Comparison of ENCODE assay signal across 9 cellular contexts in the genomic region with DNA sequence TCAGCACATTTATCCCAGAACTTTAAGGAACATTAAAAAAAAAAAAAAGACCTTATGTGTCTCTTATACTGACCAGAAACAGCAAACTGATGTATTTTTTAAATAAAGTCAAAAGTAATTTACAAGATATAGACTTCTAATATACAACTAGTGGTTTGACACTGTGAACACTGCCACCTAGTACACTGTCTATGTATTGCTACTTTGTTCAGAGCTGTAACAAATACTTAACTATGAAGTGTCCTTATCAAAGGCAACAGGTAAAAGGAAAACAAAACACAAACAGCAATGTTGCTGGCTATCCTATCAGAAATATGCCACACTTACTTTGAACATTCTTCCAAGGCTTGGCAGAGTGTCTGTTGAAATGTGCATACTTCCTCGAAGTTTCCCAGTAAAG.
DNase-seq lines count a peak whose midpoint lies in the region; FAIRE-seq and TF ChIP-seq lines count a peak whose summit lies in the region.
"Had no signal": no experiment of that assay in that cellular context is flagged by ENCODE, and none has a peak within 500 bp of the region (broad histone marks: within the 10 kb centered on the region; RNA-seq: fewer than 3 reads in every experiment).

No MANE protein-coding gene starts in this region.

- no peak overlapping the region for H3K27ac Mint-ChIP-seq in mesothelial cell of epicardium
- H3K27ac Mint-ChIP-seq: T-helper 1 cell treated with Interleukin-12 subunit alpha and Interleukin-12 subunit beta and Interleukin-4 antibody, amounts not matched to agents 30 μg/mL and 1 μg/mL, for 36 hours had no signal

- H3K4me1 Mint-ChIP-seq in mesothelial cell of epicardium = no peaks in the 10 kb centered on the region

- peak; percentile 18 for TF ChIP-seq CTCF in mesothelial cell of epicardium (IDR thresholded peaks at IDR 0.05; ENCODE audit: unreplicated experiment)

- H3K36me3 Mint-ChIP-seq in mesothelial cell of epicardium = no peaks in the 10 kb centered on the region

- H3K4me3 Mint-ChIP-seq in mesothelial cell of epicardium = no peak overlapping the region
- H3K4me3 Mint-ChIP-seq: T-helper 1 cell treated with Interleukin-12 subunit alpha and Interleukin-12 subunit beta and Interleukin-4 antibody, amounts not matched to agents 30 μg/mL and 1 μg/mL, for 36 hours had no signal

- H3K9me3 Mint-ChIP-seq in mesothelial cell of epicardium = peaks cover 12% of the 10 kb centered on the region
- H3K9me3 Mint-ChIP-seq: T-helper 1 cell treated with Interleukin-12 subunit alpha and Interleukin-12 subunit beta and Interleukin-4 antibody, amounts not matched to agents 30 μg/mL and 1 μg/mL, for 36 hours had no signal

- DNase-seq in HCEC 1CT = peak; percentile 9
- DNase-seq in SW480 (ENCODE audit: low spot score) = peak; percentile 13
- DNase-seq in mesothelial cell of epicardium (ENCODE audit: low spot score in 2 of 2, unreplicated experiment in 2 of 2) = no peak
- DNase-seq in effector CD4-positive, alpha-beta T cell = no peak
- DNase-seq in NCI-H345 treated with DMSO at 0.1 percent for 48 hours (lab: John Stamatoyannopoulos, UW; ENCODE audit: unreplicated experiment) = no peak
- DNase-seq in Ammon's horn (ENCODE audit: low spot score) = no peak
- DNase-seq: effector memory CD4-positive, alpha-beta T cell had no signal

- no peaks in the 10 kb centered on the region for H3K27me3 Mint-ChIP-seq in mesothelial cell of epicardium (ENCODE audit: low read depth)

- peak; percentile 8 for FAIRE-seq in G401.6 (lab: Jason Lieb, UNC)

Comparison
In these comparisons a context has a peak if more than half of its experiments do, and no peak if none do; other contexts are left out.
1. DNase-seq: peak in HCEC 1CT (single experiment) and SW480 (single experiment); none in mesothelial cell of epicardium (0 of 2), effector CD4-positive, alpha-beta T cell (single experiment), NCI-H345 treated with DMSO at 0.1 percent for 48 hours (single experiment) and Ammon's horn (single experiment).